ENCODE assay signal across 8 cellular contexts in the genomic region with DNA sequence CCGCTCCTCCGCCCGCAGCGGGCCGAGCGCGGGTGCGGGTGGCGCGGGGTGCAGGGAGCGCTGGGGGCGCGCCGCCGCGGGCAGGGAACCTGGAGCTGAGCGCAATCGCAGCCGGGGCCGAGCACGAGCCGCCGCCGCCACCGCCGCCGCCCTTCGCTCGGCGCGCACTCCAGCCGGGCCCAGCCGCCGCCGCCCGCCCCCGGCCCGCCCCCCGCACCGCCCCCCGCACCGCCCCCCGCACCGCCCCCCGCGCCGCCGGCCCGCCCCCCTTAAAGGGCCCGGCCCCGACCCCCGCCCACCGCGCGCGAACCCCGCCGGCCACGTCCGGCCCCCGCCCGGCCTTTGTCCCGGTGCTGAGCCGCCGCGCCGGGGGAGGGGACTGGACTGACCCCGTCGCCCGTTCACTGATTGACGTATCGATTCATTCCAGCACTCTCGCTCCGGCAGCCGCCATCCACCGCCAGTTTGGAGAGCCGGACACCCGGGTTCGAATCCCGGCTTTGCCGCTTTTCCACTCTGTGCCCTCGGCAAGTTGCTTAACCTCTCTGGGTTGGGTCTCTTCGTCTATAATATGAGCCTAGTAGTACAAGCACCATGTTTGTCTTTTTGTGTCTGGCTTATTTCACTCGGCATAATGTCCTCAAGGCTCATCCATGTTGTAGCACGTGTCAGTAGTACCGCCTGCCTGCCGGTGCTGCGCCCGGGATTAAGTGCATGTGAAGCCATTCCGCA. TPM values are rescaled to one million over a fixed set of nuclear protein-coding genes. Genes with fewer than 3 reads are reported as not detected.
DNase-seq lines count a peak whose midpoint lies in the region; ATAC-seq, FAIRE-seq and TF ChIP-seq lines count a peak whose summit lies in the region.

A gene (minus strand): TSS at position 171 of the 732 bp plus-strand sequence. CDS start 173 bp downstream, outside the sequence.

- peak within 1 kb of the TSS; percentile 62; the same call in 1 of the 2 replicates for H3K18ac ChIP-seq in H1 (ENCODE audit: extremely low read depth, low read length)

- TF ChIP-seq CTCF in MM.1S (IDR thresholded peaks at IDR 0.05; ENCODE audit: low read length): no peak
- TF ChIP-seq CTCF in H1 (IDR thresholded peaks at IDR 0.05; ENCODE audit: control extremely low read depth in 1 of 3, insufficient read depth in 1 of 3, low read depth in 1 of 3, low read length in 3 of 3): no peak

- peak within 1 kb of the TSS; percentile 61 for H3K4me3 ChIP-seq in MM.1S (ENCODE audit: low read length)
- peak within 1 kb of the TSS; percentile 64 to 97 (median 80) for H3K4me3 ChIP-seq in H1 (ENCODE audit: extremely low read depth in 1 of 4, insufficient read depth in 2 of 4, low read depth in 3 of 4, low read length in 4 of 4)

- no peak; a peak in 1 of 3 replicates for TF ChIP-seq POLR2A in H1 (IDR thresholded peaks at IDR 0.05; ENCODE audit: control extremely low read depth in 1 of 2, low read depth in 2 of 2, low read length in 2 of 2)

- peak within 1 kb of the TSS; percentile 88 for H2BK15ac ChIP-seq in H1 (ENCODE audit: low read length)

- H3K27me3 ChIP-seq in MM.1S (replicated peaks; ENCODE audit: insufficient read depth, low read length) (peaks cover 8% of the 10 kb centered on the region), H1 (replicated peaks in 1 of 4; ENCODE audit: control insufficient read depth in 3 of 4, extremely low read depth in 1 of 4, insufficient read depth in 3 of 4, low read length in 3 of 4) (no peaks in the 10 kb centered on the region; a peak in 2 of 7 replicates)

- H3K9me2 ChIP-seq in MM.1S (replicated peaks; ENCODE audit: insufficient read depth, low read length): no peaks in the 10 kb centered on the region

- no peak for ATAC-seq in GM21737 (IDR thresholded peaks at IDR 0.05; ENCODE audit: unreplicated experiment)

- H3F3A ChIP-seq in MM.1S (ENCODE audit: insufficient read depth, low read length): no peaks in the 10 kb centered on the region

- H4K20me1 ChIP-seq in MM.1S (ENCODE audit: insufficient read depth, low read length) (no peaks in the 10 kb centered on the region), H1 (replicated peaks in 1 of 2; ENCODE audit: control insufficient read depth in 1 of 2, insufficient read depth in 2 of 2, low read length in 2 of 2) (peaks cover 14 to 16% of the 10 kb centered on the region in 2 experiments)

- H4K8ac ChIP-seq in H1 (ENCODE audit: extremely low read depth, insufficient read depth, low read length): peak within 1 kb of the TSS; percentile 91

- H3K9ac ChIP-seq in MM.1S (ENCODE audit: low read length): no peak within 1 kb of the TSS; the same call in 1 of the 2 replicates
- H3K9ac ChIP-seq in H1 (replicated peaks in 1 of 4; ENCODE audit: extremely low read depth in 1 of 4, low read depth in 3 of 4, low read length in 3 of 4): peak within 1 kb of the TSS; percentile 51 to 73 (median 64)

- no peaks in the 10 kb centered on the region for H3K36me3 ChIP-seq in MM.1S (replicated peaks; ENCODE audit: insufficient read depth, low read length)
- peaks cover 0 to 3% (median 0%) of the 10 kb centered on the region in 4 experiments; a peak in 2 of 8 replicates for H3K36me3 ChIP-seq in H1 (ENCODE audit: control insufficient read depth in 2 of 4, insufficient read depth in 4 of 4, low read length in 3 of 4)

- peak within 1 kb of the TSS; percentile 1; the same call in 1 of the 2 replicates for H2BK20ac ChIP-seq in H1 (ENCODE audit: low read length)

- H2BK12ac ChIP-seq in H1 (ENCODE audit: low read depth, low read length): peak within 1 kb of the TSS; percentile 51; the same call in 1 of the 2 replicates

- H2AK5ac ChIP-seq in H1 (ENCODE audit: low read depth, low read length): peak within 1 kb of the TSS; percentile 4; the same call in 1 of the 2 replicates

- peak within 1 kb of the TSS; percentile 10 for H2BK5ac ChIP-seq in H1 (ENCODE audit: low read depth, low read length)

- peak within 1 kb of the TSS; percentile 80 for H4K5ac ChIP-seq in H1 (ENCODE audit: insufficient read length, low read depth, low read length)

- CTCF ChIA-PET in H1 (lab: Charles Lee; ENCODE audit: partially characterized antibody): no interaction called here

- peak; percentile 45 for FAIRE-seq in H1 (lab: Jason Lieb, UNC)

- H3K4me1 ChIP-seq in MM.1S (ENCODE audit: low read length): no peaks in the 10 kb centered on the region
- H3K4me1 ChIP-seq in H1 (replicated peaks in 1 of 4; ENCODE audit: control insufficient read depth in 3 of 4, insufficient read depth in 4 of 4, low read length in 3 of 4): peaks cover 10 to 21% (median 15%) of the 10 kb centered on the region in 4 experiments

- H3K79me2 ChIP-seq in MM.1S (ENCODE audit: low read length) (no peaks in the 10 kb centered on the region), H1 (ENCODE audit: control insufficient read depth in 1 of 2, insufficient read depth in 2 of 2, low read length in 2 of 2) (peaks cover 2 to 38% of the 10 kb centered on the region in 2 experiments)

- peak within 1 kb of the TSS; percentile 33 for H3K4ac ChIP-seq in H1 (replicated peaks; ENCODE audit: insufficient read length, low read depth, low read length)

- H3K23ac ChIP-seq in H1 (ENCODE audit: insufficient read length): no peak within 1 kb of the TSS

- peak within 1 kb of the TSS; percentile 57 for H2AFZ ChIP-seq in MM.1S (ENCODE audit: low read length)
- H2AFZ ChIP-seq in H1 (ENCODE audit: low read length): peak within 1 kb of the TSS; percentile 50; the same call in 1 of the 2 replicates

- H3K9me3 ChIP-seq in MM.1S (replicated peaks; ENCODE audit: insufficient read depth, low read length): no peaks in the 10 kb centered on the region
- no peaks in the 10 kb centered on the region for H3K9me3 ChIP-seq in H1 (ENCODE audit: insufficient read depth in 2 of 2, low read depth in 1 of 2, low read length in 1 of 2)

- peak within 1 kb of the TSS; percentile 0 for H3K56ac ChIP-seq in H1 (replicated peaks; ENCODE audit: insufficient read length, low read depth, low read length)

- DNase-seq in NCI-H1694 treated with DMSO at 0.1 percent for 48 hours (lab: John Stamatoyannopoulos, UW) (peak; percentile 19), NCI-H1694 (lab: John Stamatoyannopoulos, UW) (no peak), MM.1S (peak; percentile 55), H1 (ENCODE audit: low read depth in 1 of 2, low spot score in 2 of 2) (peak in 1 of 2 experiments; percentile 82), lung microvascular endothelial cell (ENCODE audit: low read depth in 2 of 2) (peak; percentile 56 to 76)
- peak; percentile 36 for DNase-seq in activated CD4-positive, alpha-beta T cell treated with anti-CD3 and anti-CD28 coated beads, Interleukin-2, amount 50 U/mL, for 1 hour
- peak; percentile 55 for DNase-seq in stimulated activated CD8-positive, alpha-beta memory T cell treated with anti-CD3 and anti-CD28 coated beads, Interleukin-4, amount 100 ng/mL, for 48 hours

- H3K27ac ChIP-seq in MM.1S (ENCODE audit: low read length): no peak within 1 kb of the TSS
- H3K27ac ChIP-seq in H1 (ENCODE audit: low read depth, low read length): peak within 1 kb of the TSS; percentile 73

- POLR2A ChIA-PET in H1 (lab: Charles Lee; ENCODE audit: partially characterized antibody): interaction anchor here (0.5 to 0.7 kb wide), 3 partner anchors 32 to 629 kb away, joined by 3 read pairs; no protein-coding TSS in a partner anchor

- peak within 1 kb of the TSS; percentile 65 for H2BK120ac ChIP-seq in H1 (replicated peaks; ENCODE audit: low read depth, low read length)

- TF ChIP-seq EP300 in H1 (IDR thresholded peaks at IDR 0.05; ENCODE audit: borderline replicate concordance in 1 of 2, low read depth in 2 of 2, low read length in 2 of 2): no peak

- peaks cover 9% of the 10 kb centered on the region for H3K79me1 ChIP-seq in H1 (ENCODE audit: low read depth, low read length)

- H4K91ac ChIP-seq in H1 (replicated peaks; ENCODE audit: insufficient read length, low read length): peak within 1 kb of the TSS; percentile 67

- H3K4me2 ChIP-seq in MM.1S (ENCODE audit: low read depth, low read length): peak within 1 kb of the TSS; percentile 81
- peak within 1 kb of the TSS; percentile 77 to 89 for H3K4me2 ChIP-seq in H1 (ENCODE audit: insufficient read depth in 1 of 2, low read depth in 2 of 2, low read length in 2 of 2)

- peaks cover under 1% of the 10 kb centered on the region; the same call in 1 of the 2 replicates for H3K23me2 ChIP-seq in H1 (ENCODE audit: low read depth, low read length)

- peak within 1 kb of the TSS; percentile 2 for H3K14ac ChIP-seq in H1 (ENCODE audit: insufficient read length)

- WGBS in H1 (ENCODE audit: extremely low coverage in 1 of 2, insufficient coverage in 1 of 2, insufficient read length in 1 of 2, insufficient replicate concordance in 2 of 2, low coverage in 1 of 2, low lambda C conversion rate in 2 of 2, missing lambda C conversion rate in 1 of 2), 2 experiments: 20% methylated on average over 35 of the region's 90 CpGs; no CpG with 5 or more reads in 1 of the 2 experiments

- TF ChIP-seq RAD21 in H1 (IDR thresholded peaks at IDR 0.05 in 1 of 2, conservative IDR thresholded peaks at IDR 0.05 in 1 of 2; ENCODE audit: low read depth in 2 of 2, low read length in 2 of 2): no peak

TF ChIP-seq in H1, 55 proteins besides CTCF, POLR2A, EP300 and RAD21 (continues in another document):
- no peak for TF ChIP-seq TBP (IDR thresholded peaks at IDR 0.05; ENCODE audit: low read depth, low read length)
- TF ChIP-seq KDM5A (IDR thresholded peaks at IDR 0.05; ENCODE audit: low read length): no peak
- no peak for TF ChIP-seq FOSL1 (IDR thresholded peaks at IDR 0.05; ENCODE audit: insufficient read depth, low read depth, low read length)
- peak; percentile 16; the same call in 1 of the 2 replicates for TF ChIP-seq RBBP5 (IDR thresholded peaks at IDR 0.05; ENCODE audit: borderline replicate concordance, low read depth, low read length)
- no peak for TF ChIP-seq RXRA (IDR thresholded peaks at IDR 0.05; ENCODE audit: insufficient read depth, low read depth, low read length)
- TF ChIP-seq CTBP2 (IDR thresholded peaks at IDR 0.05; ENCODE audit: borderline replicate concordance, insufficient read depth, insufficient read length, low read length): no peak
- TF ChIP-seq KDM1A (IDR thresholded peaks at IDR 0.05; ENCODE audit: borderline replicate concordance, low read length): peak; percentile 96
- no peak for TF ChIP-seq RNF2 (IDR thresholded peaks at IDR 0.05; ENCODE audit: borderline replicate concordance, low read depth, low read length, missing control alignments, poor library complexity, severe bottlenecking)
- peak; percentile 48 for TF ChIP-seq ASH2L (IDR thresholded peaks at IDR 0.05; ENCODE audit: low read length)

RNA-seq across cellular contexts. Expression of the gene that starts here (rescaled TPM):
- 72.9 and 74.9 TPM in 2 replicates for total RNA-seq in H1 (2021; fragmentation: NEBNext Ultra II Directional; extraction: Animal tissue kit (Norgen Biotek cat#: 25700))
- 25.8 and 32.9 TPM in 2 replicates for polyA plus RNA-seq in H1 (2011; rRNA removed)
- 20.8 TPM for polyA plus RNA-seq in H1 (2011; cell fraction: cytosol; rRNA removed)
- 36.8 TPM for polyA plus RNA-seq in H1 (2011; cell fraction: nucleus; rRNA removed)
- 41.9 to 57.7 TPM (median 50.6 TPM) in 4 replicates for polyA plus RNA-seq in H1 (2012, experiment 1 of 2)
- polyA plus RNA-seq in H1 (2012, experiment 2 of 2): 27.7 TPM
- 27.0 TPM for polyA plus RNA-seq in H1 (2013, experiment 1 of 2)
- polyA plus RNA-seq in H1 (2013, experiment 2 of 2): 26.0 TPM
- 60.2 and 64.5 TPM in 2 replicates for polyA minus RNA-seq in H1 (2011; rRNA and poly(A)+ RNA removed)
- polyA minus RNA-seq in H1 (2011; cell fraction: cytosol; rRNA and poly(A)+ RNA removed): 37.4 TPM
- 30.4 TPM for polyA minus RNA-seq in H1 (2011; cell fraction: nucleus; rRNA and poly(A)+ RNA removed)
- total RNA-seq in lung microvascular endothelial cell: 13.5 and 15.3 TPM in 2 replicates
